Comparison of ENCODE assay signal across 12 cellular contexts in the genomic region with DNA sequence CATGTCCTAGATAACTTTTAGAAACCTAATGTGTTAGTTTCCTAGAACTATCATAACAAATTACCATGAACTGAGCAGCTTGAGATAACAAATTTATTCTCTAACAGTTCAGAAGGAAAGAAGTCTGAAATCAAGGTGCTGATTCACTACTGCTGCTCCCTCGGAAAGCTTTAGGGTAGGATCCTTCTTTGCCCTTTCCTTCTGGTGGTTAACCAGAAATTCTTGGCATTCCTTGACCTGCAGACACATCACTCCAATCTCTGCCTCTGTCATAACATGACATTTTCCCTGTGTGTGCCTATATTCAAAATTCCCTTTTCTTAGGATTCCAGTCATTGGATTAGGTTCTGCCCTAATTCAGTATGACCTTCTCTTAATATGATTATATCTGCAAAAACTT.
A peak's percentile ranks its signal among the peaks of the same experiment; 100 is the strongest.
DNase-seq lines count a peak whose midpoint lies in the region; ATAC-seq and TF ChIP-seq lines count a peak whose summit lies in the region.
"Had no signal": no experiment of that assay in that cellular context is flagged by ENCODE, and none has a peak within 500 bp of the region (broad histone marks: within the 10 kb centered on the region; RNA-seq: fewer than 3 reads in every experiment).

No MANE protein-coding gene starts in this region.

- in situ Hi-C loops in SK-MEL-5 (cut with HindIII; ENCODE audit: low pct_unique_long_range_greater_than_20kb, low sequenced_read_pairs), result no loop called here

- H3K27ac ChIP-seq in hepatocyte, result no peak overlapping the region
- H3K27ac ChIP-seq in upper lobe of right lung, result no peak overlapping the region
- no peak overlapping the region for H3K27ac ChIP-seq in esophagus squamous epithelium

- no peak for ATAC-seq in upper lobe of right lung
- ATAC-seq: stimulated activated effector memory CD8-positive, alpha-beta T cell treated with anti-CD3 and anti-CD28 coated beads, Interleukin-12 subunit alpha, Interleukin-12 subunit beta, amount 100 ng/mL, for 72 hours had no signal

- no peaks in the 10 kb centered on the region for H3K27me3 ChIP-seq in hepatocyte
- H3K27me3 ChIP-seq in upper lobe of right lung, result no peaks in the 10 kb centered on the region
- H3K27me3 ChIP-seq in esophagus squamous epithelium, result no peaks in the 10 kb centered on the region

- no peaks in the 10 kb centered on the region for H3K79me2 ChIP-seq in hepatocyte

- TF ChIP-seq CTCF in fibroblast of mammary gland (conservative IDR thresholded peaks at IDR 0.05; ENCODE audit: control insufficient read depth, insufficient read depth, low read depth, low read length) (no peak), hepatocyte (IDR thresholded peaks at IDR 0.05; ENCODE audit: poor library complexity) (no peak), upper lobe of right lung (IDR thresholded peaks at IDR 0.05) (no peak), esophagus squamous epithelium (IDR thresholded peaks at IDR 0.05) (no peak)

- no peak overlapping the region for H2AFZ ChIP-seq in hepatocyte

- TF ChIP-seq POLR2A in esophagus squamous epithelium (IDR thresholded peaks at IDR 0.05), result no peak

- H4K20me1 ChIP-seq in hepatocyte (ENCODE audit: insufficient read depth, poor library complexity, severe bottlenecking), result no peaks in the 10 kb centered on the region

- 32% methylated on average over 1 of the region's 1 CpG for WGBS in hepatocyte (ENCODE audit: low lambda C conversion rate, missing lambda C conversion rate)
- 19 to 27% methylated on average over 1 of the region's 1 CpG for WGBS in esophagus squamous epithelium, 2 donors

- DNase-seq in HCEC 1CT (peak; percentile 62), SK-MEL-5 (ENCODE audit: low read depth, low spot score) (peak; percentile 61), fibroblast of mammary gland (ENCODE audit: low read depth) (peak; percentile 41), skeletal muscle cell (ENCODE audit: low read depth) (peak; percentile 59), hepatocyte (ENCODE audit: low spot score) (no peak), NCI-H2171 treated with DMSO at 0.1 percent for 48 hours (lab: John Stamatoyannopoulos, UW) (no peak), upper lobe of right lung (no peak), esophagus squamous epithelium (lab: John Stamatoyannopoulos, UW) (no peak)
- DNase-seq: activated naive CD8-positive, alpha-beta T cell treated with anti-CD3 and anti-CD28 coated beads, Interleukin-2, amount 10 ng/mL, durations not matched to agents 7 days and 5 days; COR-L47; NCI-H1092 had no signal

- H3K36me3 ChIP-seq in hepatocyte (replicated peaks; ENCODE audit: insufficient read depth, low read depth), result no peaks in the 10 kb centered on the region
- no peaks in the 10 kb centered on the region for H3K36me3 ChIP-seq in upper lobe of right lung
- H3K36me3 ChIP-seq in esophagus squamous epithelium, result no peaks in the 10 kb centered on the region

- H3K9me3 ChIP-seq in hepatocyte (ENCODE audit: low read depth), result no peaks in the 10 kb centered on the region
- no peaks in the 10 kb centered on the region for H3K9me3 ChIP-seq in upper lobe of right lung
- H3K9me3 ChIP-seq in esophagus squamous epithelium, result no peaks in the 10 kb centered on the region

- no peak overlapping the region for H3K4me3 ChIP-seq in fibroblast of mammary gland (ENCODE audit: control insufficient read depth, low read depth, low read length)
- H3K4me3 ChIP-seq in skeletal muscle cell (ENCODE audit: low read depth, low read length), result no peak overlapping the region
- H3K4me3 ChIP-seq in hepatocyte, result no peak overlapping the region
- H3K4me3 ChIP-seq in upper lobe of right lung, result no peak overlapping the region
- H3K4me3 ChIP-seq in esophagus squamous epithelium, result no peak overlapping the region

- H3K4me1 ChIP-seq in hepatocyte (ENCODE audit: insufficient read depth) (no peaks in the 10 kb centered on the region), upper lobe of right lung (no peaks in the 10 kb centered on the region), esophagus squamous epithelium (peaks cover 0 to 4% (median 0%) of the 10 kb centered on the region in 3 donors)

- intact Hi-C loops in upper lobe of right lung (cut with DNase I) (no loop called here), esophagus squamous epithelium (cut with DNase I) (no loop called here)

- H3K9me2 ChIP-seq in hepatocyte (replicated peaks; ENCODE audit: insufficient read depth), result no peaks in the 10 kb centered on the region

- H3K4me2 ChIP-seq in hepatocyte, result no peak overlapping the region

Comparison
In these comparisons a context has a peak if more than half of its experiments do, and no peak if none do; other contexts are left out.
1. DNase-seq: peak in HCEC 1CT (single experiment), SK-MEL-5 (single experiment), fibroblast of mammary gland (single experiment) and skeletal muscle cell (single experiment); none in hepatocyte (single experiment), NCI-H2171 treated with DMSO at 0.1 percent for 48 hours (single experiment), upper lobe of right lung (single experiment) and esophagus squamous epithelium (single experiment).